ENCODE assay signal across 8 cellular contexts in the genomic region with DNA sequence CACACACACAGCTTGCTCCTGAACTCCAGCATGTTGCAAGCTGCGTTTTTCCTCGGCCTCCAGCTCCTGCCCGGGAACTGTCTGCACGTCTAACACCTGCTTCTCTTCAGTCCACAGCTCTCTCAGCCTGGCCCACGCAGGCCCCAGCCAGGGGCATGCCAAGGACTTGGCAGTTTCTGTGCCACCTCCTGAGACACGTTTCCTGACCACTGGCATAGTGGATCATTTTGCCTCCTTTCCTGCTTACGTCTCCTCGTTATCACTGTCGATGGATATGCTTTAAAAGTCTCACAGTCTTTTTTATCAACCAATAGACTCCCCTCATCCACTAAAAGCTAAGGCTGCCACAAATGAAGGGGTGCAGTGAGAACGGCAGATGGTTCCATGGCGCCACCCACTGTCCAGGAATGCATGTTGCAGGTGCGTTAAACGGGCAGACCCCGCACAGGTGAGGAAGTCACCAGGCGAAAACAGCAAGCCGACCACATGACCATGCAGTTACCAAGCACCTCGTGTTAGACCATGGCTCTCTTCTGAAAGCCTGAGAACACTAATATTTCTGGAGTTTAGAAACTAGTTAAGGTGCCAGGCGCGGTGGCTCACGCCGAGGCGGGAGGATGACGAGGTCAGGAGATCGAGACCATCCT. TPM values are rescaled to one million over a fixed set of nuclear protein-coding genes. Genes with fewer than 3 reads are reported as not detected.
A peak's percentile ranks its signal among the peaks of the same experiment; 100 is the strongest.
DNase-seq lines count a peak whose midpoint lies in the region; ATAC-seq, FAIRE-seq and TF ChIP-seq lines count a peak whose summit lies in the region.

No MANE protein-coding gene starts in this region.

- DNase-seq in GM10266 (ENCODE audit: extremely low spot score) = peak; percentile 66
- peak; percentile 62 for DNase-seq in NCI-H2171 treated with DMSO at 0.1 percent for 48 hours (lab: John Stamatoyannopoulos, UW)
- DNase-seq in activated CD8-positive, alpha-beta memory T cell treated with anti-CD3 and anti-CD28 coated beads for 24 hours = peak; percentile 80
- DNase-seq in endothelial cell (ENCODE audit: low spot score) = peak; percentile 56
- peak; percentile 16 for DNase-seq in naive B cell
- no peak for DNase-seq in RCC 7860 (ENCODE audit: low spot score)

- H3K27ac ChIP-seq in stomach smooth muscle (ENCODE audit: low read length) = peak overlapping the region; percentile 46

- H3K4me3 ChIP-seq in stomach smooth muscle (ENCODE audit: low read length in 2 of 2) = peak overlapping the region in 1 of 2 donors; percentile 35

- H3K36me3 ChIP-seq in stomach smooth muscle (ENCODE audit: control insufficient read depth in 2 of 2, insufficient read depth in 2 of 2, low read length in 2 of 2) = peaks cover 11 to 14% of the 10 kb centered on the region in 2 donors

- H3K36me3 Mint-ChIP-seq in endothelial cell (ENCODE audit: low read depth, unreplicated experiment) (peaks cover 3% of the 10 kb centered on the region), naive B cell (peaks cover 0 to 4% of the 10 kb centered on the region in 2 donors)

- no peak overlapping the region for H3K4me3 Mint-ChIP-seq in endothelial cell (ENCODE audit: unreplicated experiment)
- H3K4me3 Mint-ChIP-seq in naive B cell = peak overlapping the region in 1 of 8 donors; percentile 9

- H3K4me1 ChIP-seq in stomach smooth muscle (ENCODE audit: control insufficient read depth, insufficient read depth, low read length) = peaks cover 5% of the 10 kb centered on the region

- no peak for FAIRE-seq in RCC 7860 (lab: Jason Lieb, UNC)

- H3K9ac ChIP-seq in stomach smooth muscle (ENCODE audit: low read length in 2 of 2) = peak overlapping the region in 1 of 2 donors; percentile 29

- peaks cover 5% of the 10 kb centered on the region for H3K27me3 Mint-ChIP-seq in endothelial cell (ENCODE audit: unreplicated experiment)
- H3K27me3 Mint-ChIP-seq in naive B cell = peaks cover 6 to 14% (median 7%) of the 10 kb centered on the region in 3 donors

- H3K4me1 Mint-ChIP-seq in endothelial cell (ENCODE audit: unreplicated experiment) (peaks cover 9% of the 10 kb centered on the region), naive B cell (peaks cover 0 to 5% (median 0%) of the 10 kb centered on the region in 3 donors)

- H3K9me3 Mint-ChIP-seq in endothelial cell (ENCODE audit: unreplicated experiment) (no peaks in the 10 kb centered on the region), naive B cell (no peaks in the 10 kb centered on the region)

- H3K9me3 ChIP-seq in stomach smooth muscle (ENCODE audit: control insufficient read depth in 2 of 2, low read length in 2 of 2) = no peaks in the 10 kb centered on the region

- ATAC-seq in naive B cell (ENCODE audit: low read depth in 2 of 2) (peak; percentile 57 to 71), HG03139 (IDR thresholded peaks at IDR 0.05; ENCODE audit: unreplicated experiment) (no peak)

- TF ChIP-seq CTCF in GM10266 (IDR thresholded peaks at IDR 0.05; ENCODE audit: control insufficient read depth, insufficient read depth, low read depth, missing control alignments) = peak; percentile 84
- TF ChIP-seq CTCF in endothelial cell (IDR thresholded peaks at IDR 0.05; ENCODE audit: unreplicated experiment) = peak; percentile 73

- H3K27ac Mint-ChIP-seq in endothelial cell (ENCODE audit: unreplicated experiment) (no peak overlapping the region), naive B cell (no peak overlapping the region)

- H3K27me3 ChIP-seq in stomach smooth muscle (ENCODE audit: control insufficient read depth in 1 of 2, insufficient read depth in 2 of 2, low read length in 2 of 2) = no peaks in the 10 kb centered on the region

RNA-seq across cellular contexts. Expression of a gene that starts 14.7 kb away (rescaled TPM):
- 120 TPM for total RNA-seq in endothelial cell (ENCODE audit: unreplicated experiment)
- not detected for polyA plus RNA-seq in naive B cell (ENCODE audit: low read depth in 6 of 6)

RNA-seq across cellular contexts. Expression of a gene that starts 53.8 kb away (rescaled TPM):
- 49.4 TPM for total RNA-seq in endothelial cell (ENCODE audit: unreplicated experiment)
- polyA plus RNA-seq in naive B cell (ENCODE audit: low read depth in 6 of 6) = 10 to 100 TPM in 1 of 6 donors, 1 to 10 TPM in 4, under 1 TPM in 1; 0.83 to 11.2 (median 9.0) TPM
